ENCODE assay signal across 17 cellular contexts in genomic region chr9:38345851-38346755, GRCh38.
"Had no signal": no experiment of that assay in that cellular context is flagged by ENCODE, and none has a peak within 500 bp of the region (broad histone marks: within the 10 kb centered on the region; RNA-seq: fewer than 3 reads in every experiment).

No MANE protein-coding gene starts in this region.

- H3K27ac Mint-ChIP-seq: activated CD4-positive, alpha-beta T cell treated with anti-CD3 and anti-CD28 coated beads, Interleukin-2, amount 10 ng/mL, durations not matched to agents 7 days and 5 days; activated CD8-positive, alpha-beta T cell treated with anti-CD3 and anti-CD28 coated beads, Interleukin-2, amount 10 ng/mL, durations not matched to agents 7 days and 5 days; activated naive CD8-positive, alpha-beta T cell treated with anti-CD3 and anti-CD28 coated beads, Interleukin-2, amount 10 ng/mL, durations not matched to agents 7 days and 5 days had no signal

- H3K4me3 ChIP-seq: body of pancreas, dorsolateral prefrontal cortex, SJCRH30, stomach, upper lobe of left lung had no signal

- H3K36me3 ChIP-seq: SJCRH30, stomach, upper lobe of left lung had no signal

- DNase-seq: activated CD4-positive, alpha-beta T cell treated with anti-CD3 and anti-CD28 coated beads, Interleukin-2, amount 10 ng/mL, durations not matched to agents 7 days and 5 days; activated CD8-positive, alpha-beta T cell treated with anti-CD3 and anti-CD28 coated beads, Interleukin-2, amount 10 ng/mL, durations not matched to agents 7 days and 5 days; activated naive CD4-positive, alpha-beta T cell; activated naive CD8-positive, alpha-beta T cell treated with anti-CD3 and anti-CD28 coated beads, Interleukin-2, amount 10 ng/mL, durations not matched to agents 7 days and 5 days; caudate nucleus; dorsolateral prefrontal cortex; foreskin melanocyte; head of caudate nucleus; kidney glomerular epithelial cell; left ventricle myocardium superior; naive thymus-derived CD4-positive, alpha-beta T cell; nucleus accumbens; SJCRH30; stomach had no signal

- H3K27ac ChIP-seq: body of pancreas, dorsolateral prefrontal cortex, epithelial cell of prostate, SJCRH30, stomach, upper lobe of left lung had no signal

- H3K9me3 Mint-ChIP-seq: activated CD4-positive, alpha-beta T cell treated with anti-CD3 and anti-CD28 coated beads, Interleukin-2, amount 10 ng/mL, durations not matched to agents 7 days and 5 days; naive thymus-derived CD4-positive, alpha-beta T cell had no signal

- H3K4me3 Mint-ChIP-seq: activated CD4-positive, alpha-beta T cell treated with anti-CD3 and anti-CD28 coated beads, Interleukin-2, amount 10 ng/mL, durations not matched to agents 7 days and 5 days; activated CD8-positive, alpha-beta T cell treated with anti-CD3 and anti-CD28 coated beads, Interleukin-2, amount 10 ng/mL, durations not matched to agents 7 days and 5 days; activated naive CD8-positive, alpha-beta T cell treated with anti-CD3 and anti-CD28 coated beads, Interleukin-2, amount 10 ng/mL, durations not matched to agents 7 days and 5 days; naive thymus-derived CD4-positive, alpha-beta T cell had no signal

- H3K36me3 Mint-ChIP-seq: activated naive CD8-positive, alpha-beta T cell treated with anti-CD3 and anti-CD28 coated beads, Interleukin-2, amount 10 ng/mL, durations not matched to agents 7 days and 5 days; naive thymus-derived CD4-positive, alpha-beta T cell had no signal

- H3K9me3 ChIP-seq: body of pancreas, SJCRH30, upper lobe of left lung had no signal

- H3K4me1 ChIP-seq: body of pancreas, SJCRH30, stomach, upper lobe of left lung had no signal

- H3K27me3 ChIP-seq: body of pancreas, SJCRH30, stomach, upper lobe of left lung had no signal
